In the genomic region with DNA sequence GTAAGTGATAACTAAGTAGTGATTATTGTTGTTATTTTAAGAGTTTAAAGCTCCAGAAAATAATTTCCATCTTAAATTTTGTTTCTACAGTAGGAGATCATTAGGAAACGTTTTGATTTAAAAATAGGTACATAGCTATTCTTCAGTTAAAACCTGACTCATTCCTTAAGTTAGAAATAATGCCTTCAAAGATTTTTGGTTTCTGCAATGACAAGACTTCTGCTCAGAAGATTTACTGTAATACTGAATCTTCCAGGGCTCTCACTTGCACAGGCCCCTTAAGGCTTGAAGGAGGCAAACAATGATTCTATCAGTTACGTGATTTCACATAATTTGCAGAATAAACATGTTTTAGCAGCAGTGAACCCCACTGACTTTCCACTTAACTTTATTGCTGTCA, we compare ENCODE assay signal across 29 cellular contexts.
"Had no signal": no experiment of that assay in that cellular context is flagged by ENCODE, and none has a peak within 500 bp of the region (broad histone marks: within the 10 kb centered on the region; RNA-seq: fewer than 3 reads in every experiment).

No MANE protein-coding gene starts in this region.

- H3K27me3 Mint-ChIP-seq: activated CD4-positive, alpha-beta memory T cell treated with anti-CD3 and anti-CD28 coated beads for 36 hours; activated CD4-positive, alpha-beta T cell treated with anti-CD3 and anti-CD28 coated beads for 36 hours; activated CD4-positive, alpha-beta T cell treated with anti-CD3 and anti-CD28 coated beads, Interleukin-2, amount 10 ng/mL, durations not matched to agents 24 days and 14 days; activated naive CD8-positive, alpha-beta T cell; activated T-cell treated with anti-CD3 and anti-CD28 coated beads, Interleukin-2, amount 50 U/mL, for 24 hours; activated T-helper 17 cell treated with anti-CD3 and anti-CD28 coated beads, Interleukin-2, amount 50 U/mL, for 72 hours; central memory CD8-positive, alpha-beta T cell; dendritic cell treated with granulocyte-macrophage colony-stimulating factor and Interleukin-4, amounts not matched to agents 40 ng/mL and 50 ng/mL, for 4 days had no signal

- H3K4me3 Mint-ChIP-seq: activated CD4-positive, alpha-beta memory T cell treated with anti-CD3 and anti-CD28 coated beads for 36 hours; activated CD4-positive, alpha-beta T cell treated with anti-CD3 and anti-CD28 coated beads for 36 hours; activated CD4-positive, alpha-beta T cell treated with anti-CD3 and anti-CD28 coated beads, Interleukin-2, amount 10 ng/mL, durations not matched to agents 24 days and 14 days; activated CD8-positive, alpha-beta T cell treated with anti-CD3 and anti-CD28 coated beads, Interleukin-2, amount 10 ng/mL, durations not matched to agents 7 days and 5 days; activated naive CD8-positive, alpha-beta T cell; activated T-cell treated with anti-CD3 and anti-CD28 coated beads, Interleukin-2, amount 50 U/mL, for 24 hours; activated T-helper 17 cell treated with anti-CD3 and anti-CD28 coated beads, Interleukin-2, amount 50 U/mL, for 72 hours; central memory CD8-positive, alpha-beta T cell; dendritic cell treated with granulocyte-macrophage colony-stimulating factor and Interleukin-4, amounts not matched to agents 40 ng/mL and 50 ng/mL, for 4 days; endodermal cell had no signal

- DNase-seq: activated CD4-positive, alpha-beta memory T cell treated with anti-CD3 and anti-CD28 coated beads for 36 hours; activated CD4-positive, alpha-beta T cell treated with anti-CD3 and anti-CD28 coated beads for 36 hours; activated CD4-positive, alpha-beta T cell treated with anti-CD3 and anti-CD28 coated beads, Interleukin-2, amount 10 ng/mL, durations not matched to agents 24 days and 14 days; activated CD4-positive, CD25-positive, alpha-beta regulatory T cell; activated CD4-positive, CD25-positive, alpha-beta regulatory T cell treated with anti-CD3 and anti-CD28 coated beads, Interleukin-2, amount 50 U/mL, for 72 hours; activated CD8-positive, alpha-beta memory T cell treated with anti-CD3 and anti-CD28 coated beads, Interleukin-2, amount 50 U/mL, for 48 hours; activated CD8-positive, alpha-beta T cell treated with anti-CD3 and anti-CD28 coated beads, Interleukin-2, amount 10 ng/mL, durations not matched to agents 7 days and 5 days; activated effector memory CD4-positive, alpha-beta T cell treated with Interleukin-2 at 50 U/mL for 16 hours; activated gamma-delta T cell treated with Interleukin-2 at 50 U/mL for 16 hours; activated naive CD4-positive, alpha-beta T cell treated with anti-CD3 and anti-CD28 coated beads, Interleukin-2, amount 50 U/mL, for 16 hours; activated naive CD4-positive, alpha-beta T cell treated with Interleukin-2 at 50 U/mL for 16 hours; activated T-cell treated with anti-CD3 and anti-CD28 coated beads for 4 hours; activated T-cell treated with anti-CD3 and anti-CD28 coated beads, Interleukin-2, amount 50 U/mL, for 24 hours; amniotic stem cell; anterior cingulate cortex; brain microvascular endothelial cell; dorsolateral prefrontal cortex; effector memory CD4-positive, alpha-beta T cell; endodermal cell; foreskin keratinocyte; gastrocnemius medialis; glutamatergic neuron; heart left ventricle had no signal

- H3K36me3 ChIP-seq: brain microvascular endothelial cell, esophagus muscularis mucosa, gastrocnemius medialis, heart left ventricle had no signal

- H3K9me3 ChIP-seq: esophagus muscularis mucosa, gastrocnemius medialis, heart left ventricle had no signal

- H3K27me3 ChIP-seq: brain microvascular endothelial cell, dorsolateral prefrontal cortex, esophagus muscularis mucosa, foreskin keratinocyte, gastrocnemius medialis, heart left ventricle had no signal

- H3K27ac Mint-ChIP-seq: activated CD4-positive, alpha-beta memory T cell treated with anti-CD3 and anti-CD28 coated beads for 36 hours; activated CD4-positive, alpha-beta T cell treated with anti-CD3 and anti-CD28 coated beads for 36 hours; activated CD4-positive, alpha-beta T cell treated with anti-CD3 and anti-CD28 coated beads, Interleukin-2, amount 10 ng/mL, durations not matched to agents 24 days and 14 days; activated CD8-positive, alpha-beta T cell treated with anti-CD3 and anti-CD28 coated beads, Interleukin-2, amount 10 ng/mL, durations not matched to agents 7 days and 5 days; activated naive CD8-positive, alpha-beta T cell; activated T-cell treated with anti-CD3 and anti-CD28 coated beads, Interleukin-2, amount 50 U/mL, for 24 hours; activated T-helper 17 cell treated with anti-CD3 and anti-CD28 coated beads, Interleukin-2, amount 50 U/mL, for 72 hours; dendritic cell treated with granulocyte-macrophage colony-stimulating factor and Interleukin-4, amounts not matched to agents 40 ng/mL and 50 ng/mL, for 4 days; endodermal cell had no signal

- H3K4me3 ChIP-seq: coronary artery, dorsolateral prefrontal cortex, esophagus muscularis mucosa, gastrocnemius medialis, heart left ventricle had no signal

- H3K4me1 ChIP-seq: esophagus muscularis mucosa, foreskin keratinocyte, gastrocnemius medialis, heart left ventricle had no signal

- H3K4me1 Mint-ChIP-seq: activated CD4-positive, alpha-beta T cell treated with anti-CD3 and anti-CD28 coated beads for 36 hours; activated CD4-positive, alpha-beta T cell treated with anti-CD3 and anti-CD28 coated beads, Interleukin-2, amount 10 ng/mL, durations not matched to agents 24 days and 14 days; activated T-helper 17 cell treated with anti-CD3 and anti-CD28 coated beads, Interleukin-2, amount 50 U/mL, for 72 hours; central memory CD8-positive, alpha-beta T cell had no signal

- H3K27ac ChIP-seq: brain microvascular endothelial cell, coronary artery, dorsolateral prefrontal cortex, esophagus muscularis mucosa, foreskin keratinocyte, gastrocnemius medialis, heart left ventricle had no signal

- ATAC-seq: activated CD4-positive, alpha-beta T cell treated with anti-CD3 and anti-CD28 coated beads for 36 hours; activated CD8-positive, alpha-beta T cell treated with anti-CD3 and anti-CD28 coated beads, Interleukin-2, amount 10 ng/mL, durations not matched to agents 7 days and 5 days; activated T-helper 17 cell treated with anti-CD3 and anti-CD28 coated beads, Interleukin-2, amount 50 U/mL, for 72 hours; foreskin keratinocyte; gastrocnemius medialis; heart left ventricle had no signal

- H3K9me3 Mint-ChIP-seq: activated CD4-positive, alpha-beta T cell treated with anti-CD3 and anti-CD28 coated beads, Interleukin-2, amount 10 ng/mL, durations not matched to agents 24 days and 14 days; dendritic cell treated with granulocyte-macrophage colony-stimulating factor and Interleukin-4, amounts not matched to agents 40 ng/mL and 50 ng/mL, for 4 days; endodermal cell had no signal

- H3K36me3 Mint-ChIP-seq: activated CD4-positive, alpha-beta memory T cell treated with anti-CD3 and anti-CD28 coated beads for 36 hours; activated naive CD8-positive, alpha-beta T cell had no signal
